ENCODE assay signal across 25 cellular contexts in the genomic region with DNA sequence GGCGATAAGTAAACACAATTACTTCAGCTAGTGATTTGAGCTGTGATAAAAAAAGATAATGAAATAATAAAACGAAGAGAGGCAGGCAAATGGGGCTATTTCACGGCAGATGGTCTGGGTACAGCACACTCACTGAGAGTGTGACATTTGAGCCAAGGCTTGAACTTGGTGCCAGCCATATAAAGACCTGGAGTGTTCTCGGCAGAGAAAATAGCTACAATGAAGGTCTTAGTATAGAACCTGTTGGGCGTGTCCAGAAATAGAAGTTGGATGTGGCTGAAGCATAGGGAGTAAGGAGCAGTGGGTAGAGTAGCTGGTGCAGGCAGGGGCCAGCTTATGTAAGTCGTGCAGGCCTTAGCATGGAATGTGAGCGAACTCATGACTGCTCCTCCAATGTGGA.
"Had no signal": no experiment of that assay in that cellular context is flagged by ENCODE, and none has a peak within 500 bp of the region (broad histone marks: within the 10 kb centered on the region; RNA-seq: fewer than 3 reads in every experiment).

No MANE protein-coding gene starts in this region.

- H3K27me3 ChIP-seq: brain microvascular endothelial cell, colonic mucosa, esophagus squamous epithelium, gastroesophageal sphincter, heart right ventricle, hepatocyte had no signal

- H3K4me1 ChIP-seq: colonic mucosa, gastroesophageal sphincter had no signal

- H3K27ac ChIP-seq: brain microvascular endothelial cell, colonic mucosa, epithelial cell of prostate, esophagus squamous epithelium, gastroesophageal sphincter, heart right ventricle, hepatocyte had no signal

- ATAC-seq: activated naive CD4-positive, alpha-beta T cell treated with anti-CD3 and anti-CD28 coated beads, Interleukin-2, amount 50 U/mL, for 72 hours; activated T-cell treated with anti-CD3 and anti-CD28 coated beads, Interleukin-2, amount 50 U/mL, for 72 hours; gastroesophageal sphincter; heart right ventricle; T-helper 17 cell had no signal

- H3K9me3 ChIP-seq: colonic mucosa, esophagus squamous epithelium, gastroesophageal sphincter, heart right ventricle had no signal

- DNase-seq: activated CD4-positive, alpha-beta memory T cell treated with anti-CD3 and anti-CD28 coated beads, Interleukin-2, amount 10 ng/mL, durations not matched to agents 7 days and 5 days; activated CD4-positive, alpha-beta T cell treated with anti-CD3 and anti-CD28 coated beads for 1 hour; activated CD4-positive, alpha-beta T cell treated with anti-CD3 and anti-CD28 coated beads for 4 hours; activated CD4-positive, alpha-beta T cell treated with anti-CD3 and anti-CD28 coated beads, Interleukin-2, amount 10 ng/mL, durations not matched to agents 7 days and 5 days; activated CD4-positive, alpha-beta T cell treated with anti-CD3 and anti-CD28 coated beads, Interleukin-2, amount 50 U/mL, for 4 hours; activated CD8-positive, alpha-beta memory T cell treated with anti-CD3 and anti-CD28 coated beads, Interleukin-2, amount 50 U/mL, for 48 hours; activated gamma-delta T cell; activated naive CD4-positive, alpha-beta T cell; activated naive CD4-positive, alpha-beta T cell treated with anti-CD3 and anti-CD28 coated beads, Interleukin-2, amount 10 ng/mL, durations not matched to agents 7 days and 5 days; activated naive CD8-positive, alpha-beta T cell treated with anti-CD3 and anti-CD28 coated beads, Interleukin-2, amount 10 ng/mL, durations not matched to agents 7 days and 5 days; activated T-cell treated with anti-CD3 and anti-CD28 coated beads for 4 hours; activated T-cell treated with anti-CD3 and anti-CD28 coated beads, Interleukin-2, amount 50 U/mL, for 24 hours; activated T-cell treated with anti-CD3 and anti-CD28 coated beads, Interleukin-2, amount 50 U/mL, for 72 hours; brain microvascular endothelial cell; colonic mucosa; effector CD8-positive, alpha-beta T cell; esophagus squamous epithelium; foreskin melanocyte; heart right ventricle; T-helper 17 cell; T1000 had no signal

- H3K36me3 ChIP-seq: brain microvascular endothelial cell, colonic mucosa, esophagus squamous epithelium, gastroesophageal sphincter, heart right ventricle had no signal

- H3K4me3 ChIP-seq: colonic mucosa, esophagus squamous epithelium, gastroesophageal sphincter, heart right ventricle, hepatocyte had no signal
